In genomic region chr11:1890856-1891830, GRCh38 we compare ENCODE assay signal across 15 cellular contexts. TPM values are rescaled to one million over a fixed set of nuclear protein-coding genes. Genes with fewer than 3 reads are reported as not detected.
DNase-seq lines count a peak whose midpoint lies in the region; ATAC-seq, FAIRE-seq and TF ChIP-seq lines count a peak whose summit lies in the region.
"Had no signal": no experiment of that assay in that cellular context is flagged by ENCODE, and none has a peak within 500 bp of the region (broad histone marks: within the 10 kb centered on the region; RNA-seq: fewer than 3 reads in every experiment).

No MANE protein-coding gene starts in this region.

- no peak for TF ChIP-seq CTCF in kidney (IDR thresholded peaks at IDR 0.05; ENCODE audit: borderline replicate concordance, extremely low read depth, insufficient read depth)

- ATAC-seq in stimulated activated naive CD8-positive, alpha-beta T cell treated with anti-CD3 and anti-CD28 coated beads, Interleukin-15, Interleukin-2, amounts not matched to agents 100 U/mL and 50 U/mL, for 24 hours: peak; percentile 15
- no peak for ATAC-seq in HG03135 (IDR thresholded peaks at IDR 0.05; ENCODE audit: unreplicated experiment)
- ATAC-seq in GM18868 (IDR thresholded peaks at IDR 0.05; ENCODE audit: unreplicated experiment): no peak

- intact Hi-C loops in kidney (cut with DNase I): no loop called here

- H3K4me3 Mint-ChIP-seq in activated CD4-positive, alpha-beta memory T cell treated with anti-CD3 and anti-CD28 coated beads, Interleukin-2, amount 10 ng/mL, durations not matched to agents 7 days and 5 days: peak overlapping the region; percentile 46

- H3K36me3 Mint-ChIP-seq in activated CD4-positive, alpha-beta memory T cell treated with anti-CD3 and anti-CD28 coated beads, Interleukin-2, amount 10 ng/mL, durations not matched to agents 7 days and 5 days (ENCODE audit: low read depth): peaks cover 34% of the 10 kb centered on the region

- no peak overlapping the region for H3K4me3 ChIP-seq in kidney (ENCODE audit: low read length in 2 of 2)
- H3K4me3 ChIP-seq: stomach had no signal

- H3K9ac ChIP-seq in kidney (ENCODE audit: low read length in 2 of 2): no peak overlapping the region

- H3K27ac Mint-ChIP-seq in activated CD4-positive, alpha-beta memory T cell treated with anti-CD3 and anti-CD28 coated beads, Interleukin-2, amount 10 ng/mL, durations not matched to agents 7 days and 5 days: no peak overlapping the region

- no peak for FAIRE-seq in kidney (lab: Jason Lieb, UNC)
- FAIRE-seq: astrocyte had no signal

- H3K9me3 ChIP-seq in kidney (ENCODE audit: control insufficient read depth in 1 of 2, low read length in 2 of 2): no peaks in the 10 kb centered on the region
- H3K9me3 ChIP-seq: stomach had no signal

- CTCF ChIA-PET in activated CD4-positive, alpha-beta memory T cell treated with anti-CD3 and anti-CD28 coated beads, Interleukin-2, amount 10 ng/mL, durations not matched to agents 7 days and 5 days (lab: Charles Lee): interaction anchor here (0.8 to 2.5 kb wide), 4 partner anchors 9 to 58 kb away, joined by 3 to 9 read pairs (median 4); no protein-coding TSS in a partner anchor

- no peaks in the 10 kb centered on the region for H3K4me1 ChIP-seq in kidney (ENCODE audit: control insufficient read depth in 1 of 2, insufficient read depth in 1 of 2, low read depth in 1 of 2, low read length in 2 of 2)

- no peaks in the 10 kb centered on the region for H3K36me3 ChIP-seq in kidney (ENCODE audit: control insufficient read depth in 1 of 2, insufficient read depth in 2 of 2, low read length in 2 of 2)

- DNase-seq in activated T-cell treated with anti-CD3 and anti-CD28 coated beads, Interleukin-2, amount 50 U/mL, for 1 hour: peak; percentile 27
- DNase-seq in activated T-cell treated with anti-CD3 and anti-CD28 coated beads for 4 hours (no peak), iPS-NIHi7 (ENCODE audit: extremely low spot score) (peak; percentile 14), kidney (no peak)
- DNase-seq in activated CD4-positive, alpha-beta memory T cell treated with anti-CD3 and anti-CD28 coated beads, Interleukin-2, amount 10 ng/mL, durations not matched to agents 7 days and 5 days: no peak
- DNase-seq in stimulated activated naive CD8-positive, alpha-beta T cell treated with anti-CD3 and anti-CD28 coated beads, Interleukin-15, Interleukin-2, amounts not matched to agents 100 U/mL and 50 U/mL, for 24 hours: peak; percentile 42
- DNase-seq: GDM1, SHP77 treated with DMSO at 0.1 percent for 48 hours, stomach had no signal

- H3K4me1 Mint-ChIP-seq in activated CD4-positive, alpha-beta memory T cell treated with anti-CD3 and anti-CD28 coated beads, Interleukin-2, amount 10 ng/mL, durations not matched to agents 7 days and 5 days: peaks cover 43% of the 10 kb centered on the region

- H3K27me3 Mint-ChIP-seq in activated CD4-positive, alpha-beta memory T cell treated with anti-CD3 and anti-CD28 coated beads, Interleukin-2, amount 10 ng/mL, durations not matched to agents 7 days and 5 days: peaks cover 2% of the 10 kb centered on the region

- no peak overlapping the region for H3K27ac ChIP-seq in kidney (ENCODE audit: low read depth in 2 of 2, low read length in 2 of 2)

- POLR2A ChIA-PET in activated CD4-positive, alpha-beta memory T cell treated with anti-CD3 and anti-CD28 coated beads, Interleukin-2, amount 10 ng/mL, durations not matched to agents 7 days and 5 days (lab: Charles Lee): interaction anchor here (1.5 to 5.6 kb wide), 4 partner anchors 9 to 38 kb away, joined by 4 to 67 read pairs (median 38); partner anchors contain the start of genes LSP1 and TNNT3

- H3K9me3 Mint-ChIP-seq in activated CD4-positive, alpha-beta memory T cell treated with anti-CD3 and anti-CD28 coated beads, Interleukin-2, amount 10 ng/mL, durations not matched to agents 7 days and 5 days: no peaks in the 10 kb centered on the region

RNA-seq across cellular contexts. Expression of gene PRR33, which starts 0.6 kb away (rescaled TPM):
- under 1 TPM; 0.08 TPM for total RNA-seq in activated CD4-positive, alpha-beta memory T cell treated with anti-CD3 and anti-CD28 coated beads, Interleukin-2, amount 10 ng/mL, durations not matched to agents 7 days and 5 days
- total RNA-seq in kidney: not detected
- not detected for polyA plus RNA-seq in kidney (ENCODE audit: insufficient read depth, low read depth, low replicate concordance)
- total RNA-seq: astrocyte, M059J, NCI-H460, stomach had no signal
- polyA plus RNA-seq: neural cell had no signal

RNA-seq across cellular contexts. Expression of gene TNNT3, which starts 28.4 kb away (rescaled TPM):
- 1 to 10 TPM; 6.6 to 9.7 TPM for total RNA-seq in activated CD4-positive, alpha-beta memory T cell treated with anti-CD3 and anti-CD28 coated beads, Interleukin-2, amount 10 ng/mL, durations not matched to agents 7 days and 5 days
- 0.60 TPM for total RNA-seq in kidney
- not detected for polyA plus RNA-seq in kidney (ENCODE audit: insufficient read depth, low read depth, low replicate concordance)
- total RNA-seq: astrocyte, M059J, NCI-H460 had no signal
- polyA plus RNA-seq: neural cell had no signal

RNA-seq across cellular contexts. Expression of gene LSP1, which starts 38.3 kb away (rescaled TPM):
- 100 to 1,000 TPM; 590 TPM for total RNA-seq in activated CD4-positive, alpha-beta memory T cell treated with anti-CD3 and anti-CD28 coated beads, Interleukin-2, amount 10 ng/mL, durations not matched to agents 7 days and 5 days
- 26.1 TPM for total RNA-seq in kidney
- 8.4 TPM for polyA plus RNA-seq in kidney (ENCODE audit: insufficient read depth, low read depth, low replicate concordance)
- total RNA-seq: NCI-H460 had no signal
- polyA plus RNA-seq: neural cell had no signal

RNA-seq across cellular contexts. Expression of gene TNNI2, which starts 52.4 kb away (rescaled TPM):
- under 1 TPM; 0.38 to 0.60 TPM for total RNA-seq in activated CD4-positive, alpha-beta memory T cell treated with anti-CD3 and anti-CD28 coated beads, Interleukin-2, amount 10 ng/mL, durations not matched to agents 7 days and 5 days
- 1.3 TPM for total RNA-seq in kidney
- polyA plus RNA-seq in kidney (ENCODE audit: insufficient read depth, low read depth, low replicate concordance): not detected
- total RNA-seq: astrocyte, M059J, NCI-H460 had no signal
- polyA plus RNA-seq: neural cell had no signal

RNA-seq across cellular contexts. Expression of gene MRPL23, which starts 56.0 kb away (rescaled TPM):
- 10 to 100 TPM; 99.8 to 99.9 TPM for total RNA-seq in activated CD4-positive, alpha-beta memory T cell treated with anti-CD3 and anti-CD28 coated beads, Interleukin-2, amount 10 ng/mL, durations not matched to agents 7 days and 5 days
- total RNA-seq in kidney: 45.9 TPM
- polyA plus RNA-seq in kidney (ENCODE audit: insufficient read depth, low read depth, low replicate concordance): 183 TPM

Comparison
In these comparisons a context has a peak if more than half of its experiments do, and no peak if none do; other contexts are left out.
1. DNase-seq: peak in activated T-cell treated with anti-CD3 and anti-CD28 coated beads, Interleukin-2, amount 50 U/mL, for 1 hour (single experiment), iPS-NIHi7 (single experiment) and stimulated activated naive CD8-positive, alpha-beta T cell treated with anti-CD3 and anti-CD28 coated beads, Interleukin-15, Interleukin-2, amounts not matched to agents 100 U/mL and 50 U/mL, for 24 hours (single experiment); none in activated T-cell treated with anti-CD3 and anti-CD28 coated beads for 4 hours (single experiment), activated CD4-positive, alpha-beta memory T cell treated with anti-CD3 and anti-CD28 coated beads, Interleukin-2, amount 10 ng/mL, durations not matched to agents 7 days and 5 days (single experiment) and kidney (single experiment).
2. RNA of gene LSP1, which starts 38.3 kb away (total RNA-seq): 590 TPM in activated CD4-positive, alpha-beta memory T cell treated with anti-CD3 and anti-CD28 coated beads, Interleukin-2, amount 10 ng/mL, durations not matched to agents 7 days and 5 days; 26.1 TPM in kidney (single experiment); every median in the first group is over 10 times any median in the second.